ENCODE assay signal across 10 cellular contexts in genomic region chr2:138922973-138923563, GRCh38.
DNase-seq lines count a peak whose midpoint lies in the region; ATAC-seq, FAIRE-seq and TF ChIP-seq lines count a peak whose summit lies in the region.
"Had no signal": no experiment of that assay in that cellular context is flagged by ENCODE, and none has a peak within 500 bp of the region (broad histone marks: within the 10 kb centered on the region; RNA-seq: fewer than 3 reads in every experiment).

No MANE protein-coding gene starts in this region.

- H3K9ac ChIP-seq in GM12878 (ENCODE audit: control insufficient read depth, insufficient read depth, low read length), result no peak overlapping the region

- H3K4me1 Mint-ChIP-seq in nephron progenitor cell, result peaks cover 14% of the 10 kb centered on the region

- no peak overlapping the region for H2AFZ ChIP-seq in GM12878 (ENCODE audit: control insufficient read depth, low read depth, low read length)

- TF ChIP-seq EP300 in GM12878 (IDR thresholded peaks at IDR 0.05; ENCODE audit: borderline replicate concordance in 1 of 2, control insufficient read depth in 1 of 2, low read depth in 2 of 2, low read length in 2 of 2), result no peak

- peak; percentile 39 for TF ChIP-seq RAD21 in GM12878 (IDR thresholded peaks at IDR 0.05; ENCODE audit: insufficient read depth, low read depth, low read length)

- CTCF ChIA-PET in GM12878 (lab: Yijun Ruan, JAX), result interaction anchor here (0.6 to 1.5 kb wide), 3 partner anchors 77 to 297 kb away, joined by 3 to 7 read pairs (median 3); no protein-coding TSS in a partner anchor

- H3K79me2 ChIP-seq in GM12878 (ENCODE audit: control insufficient read depth, insufficient read depth, low read length), result no peaks in the 10 kb centered on the region

- no peak overlapping the region for H3K4me2 ChIP-seq in GM12878 (ENCODE audit: control insufficient read depth, insufficient read depth)

- RAD21 ChIA-PET in GM12878 (lab: Charles Lee; ENCODE audit: unreplicated experiment), result interaction anchor here (1.0 kb wide), 1 partner anchor 19 kb away, joined by 3 read pairs; no protein-coding TSS in a partner anchor

- in situ Hi-C loops in GM12878 (cut with MboI), result no loop called here

- no peaks in the 10 kb centered on the region for H3K9me3 ChIP-seq in GM12878 (replicated peaks; ENCODE audit: control insufficient read depth, insufficient read depth, low read length)
- no peaks in the 10 kb centered on the region for H3K9me3 ChIP-seq in aorta (ENCODE audit: control insufficient read depth, low read length)

- H3K4me1 ChIP-seq in GM12878 (ENCODE audit: control insufficient read depth, insufficient read depth, low read length) (no peaks in the 10 kb centered on the region), aorta (ENCODE audit: control insufficient read depth in 1 of 2, insufficient read depth in 2 of 2, low read length in 2 of 2) (no peaks in the 10 kb centered on the region)

- H3K4me3 ChIP-seq in GM12864 (ENCODE audit: low read depth, low read length) (no peak overlapping the region), NB4 (ENCODE audit: low read depth, low read length) (no peak overlapping the region), GM12878 (no peak overlapping the region), aorta (ENCODE audit: low read length in 2 of 2) (no peak overlapping the region)

- H3K9me3 Mint-ChIP-seq in nephron progenitor cell, result no peaks in the 10 kb centered on the region

- SMC1A ChIA-PET in GM12878 (lab: Charles Lee; ENCODE audit: uncharacterized antibody, unreplicated experiment), result interaction anchor here (1.1 to 1.2 kb wide), 2 partner anchors 108 to 109 kb away, joined by 3 read pairs; no protein-coding TSS in a partner anchor

- POLR2A ChIA-PET in GM12878 (lab: Charles Lee), result no interaction called here

- peak; percentile 14 for TF ChIP-seq CTCF in GM12864 (IDR thresholded peaks at IDR 0.05; ENCODE audit: low read depth, low read length, missing control alignments)
- no peak for TF ChIP-seq CTCF in NB4 (IDR thresholded peaks at IDR 0.05; ENCODE audit: low read depth, low read length)
- peak in 1 of 3 experiments; percentile 25; a peak in 2 of 6 replicates for TF ChIP-seq CTCF in GM12878 (IDR thresholded peaks at IDR 0.05 in 2 of 3, conservative IDR thresholded peaks at IDR 0.05 in 1 of 3; ENCODE audit: control insufficient read depth in 2 of 3, extremely low read depth in 1 of 3, insufficient read depth in 1 of 3, low read depth in 3 of 3, low read length in 3 of 3)
- peak; percentile 59 for TF ChIP-seq CTCF in nephron progenitor cell (IDR thresholded peaks at IDR 0.05)

- H3K27me3 ChIP-seq in GM12878 (replicated peaks in 1 of 2; ENCODE audit: control insufficient read depth in 2 of 2, insufficient read depth in 2 of 2, low read length in 1 of 2) (no peaks in the 10 kb centered on the region), aorta (ENCODE audit: control insufficient read depth in 1 of 2, insufficient read depth in 2 of 2, low read length in 1 of 2) (no peaks in the 10 kb centered on the region)

- DNase-seq in GM12864 (ENCODE audit: low read depth) (no peak), NB4 (ENCODE audit: low read depth) (peak; percentile 36), GM12878 (ENCODE audit: low read depth, low spot score) (no peak), nephron progenitor cell (no peak), aorta (no peak), nucleus accumbens (lab: John Stamatoyannopoulos, UW) (no peak)
- DNase-seq: activated CD8-positive, alpha-beta T cell treated with anti-CD3 and anti-CD28 coated beads, Interleukin-2, amount 10 ng/mL, durations not matched to agents 7 days and 5 days; left ventricle myocardium superior had no signal

- WGBS in GM12878 (ENCODE audit: insufficient coverage, insufficient replicate concordance, low lambda C conversion rate, missing lambda C conversion rate), result 15% methylated on average over 2 of the region's 2 CpGs
- WGBS in aorta, 2 donors, result 28 to 36% methylated on average over 2 of the region's 2 CpGs

- H3K27ac Mint-ChIP-seq in nephron progenitor cell, result no peak overlapping the region
- H3K27ac Mint-ChIP-seq: activated CD8-positive, alpha-beta T cell treated with anti-CD3 and anti-CD28 coated beads, Interleukin-2, amount 10 ng/mL, durations not matched to agents 7 days and 5 days had no signal

- no peak for TF ChIP-seq POLR2A in NB4 (IDR thresholded peaks at IDR 0.05; ENCODE audit: extremely low read depth, insufficient read length)
- no peak for TF ChIP-seq POLR2A in GM12878 (IDR thresholded peaks at IDR 0.05; ENCODE audit: low read depth, low read length)

- 0 out of 3 replicates have a peak, but pooled peaks have one; percentile 20 for ATAC-seq in GM12878
- ATAC-seq in GM18907 (IDR thresholded peaks at IDR 0.05; ENCODE audit: unreplicated experiment), result no peak
- ATAC-seq in HG03159 (IDR thresholded peaks at IDR 0.05; ENCODE audit: unreplicated experiment), result no peak
- no peak for ATAC-seq in aorta (ENCODE audit: low FRiP score)
- ATAC-seq: activated CD8-positive, alpha-beta T cell treated with anti-CD3 and anti-CD28 coated beads, Interleukin-2, amount 10 ng/mL, durations not matched to agents 7 days and 5 days; left ventricle myocardium superior had no signal

- intact Hi-C loops in GM12878 (cut with micrococcal nuclease; ENCODE audit: unreplicated experiment) (loop anchor here (1.0 to 10.0 kb wide), 2 partner anchors 108 to 1942 kb away; no protein-coding TSS in a partner anchor), aorta (cut with DNase I) (no loop called here)

- no peaks in the 10 kb centered on the region for H3K27me3 Mint-ChIP-seq in nephron progenitor cell (ENCODE audit: low read depth, poor library complexity)

- no peaks in the 10 kb centered on the region for H3K36me3 Mint-ChIP-seq in nephron progenitor cell (ENCODE audit: low read depth)

- H3K36me3 ChIP-seq in GM12878 (ENCODE audit: control insufficient read depth in 2 of 2, insufficient read depth in 2 of 2, low read length in 1 of 2), result no peaks in the 10 kb centered on the region
- H3K36me3 ChIP-seq in aorta (ENCODE audit: control insufficient read depth in 1 of 2, insufficient read depth in 2 of 2, low read length in 1 of 2), result no peaks in the 10 kb centered on the region

- H4K20me1 ChIP-seq in GM12878 (ENCODE audit: control insufficient read depth, insufficient read depth), result no peaks in the 10 kb centered on the region

- no peak for FAIRE-seq in GM12878 (lab: Jason Lieb, UNC)

- H3K4me3 Mint-ChIP-seq in nephron progenitor cell, result no peak overlapping the region
- H3K4me3 Mint-ChIP-seq: activated CD8-positive, alpha-beta T cell treated with anti-CD3 and anti-CD28 coated beads, Interleukin-2, amount 10 ng/mL, durations not matched to agents 7 days and 5 days had no signal

- no peak overlapping the region for H3K27ac ChIP-seq in GM12878 (ENCODE audit: control insufficient read depth, insufficient read depth)
- no peak overlapping the region for H3K27ac ChIP-seq in aorta (ENCODE audit: low read depth in 1 of 2, low read length in 2 of 2)

- no TSS peak for BruUV-seq in GM12878 (replicated peaks; lab: Mats Ljungman, UMichigan)

TF ChIP-seq in GM12878, 131 proteins besides CTCF, POLR2A, EP300 and RAD21:
- TF ChIP-seq SMC3 (IDR thresholded peaks at IDR 0.05; ENCODE audit: borderline replicate concordance, low read length) (peak; percentile 34; the same call in 1 of the 2 replicates), CBFB (IDR thresholded peaks at IDR 0.05; ENCODE audit: low read depth) (no peak)
